Comparison of ENCODE assay signal across 22 cellular contexts in the genomic region with DNA sequence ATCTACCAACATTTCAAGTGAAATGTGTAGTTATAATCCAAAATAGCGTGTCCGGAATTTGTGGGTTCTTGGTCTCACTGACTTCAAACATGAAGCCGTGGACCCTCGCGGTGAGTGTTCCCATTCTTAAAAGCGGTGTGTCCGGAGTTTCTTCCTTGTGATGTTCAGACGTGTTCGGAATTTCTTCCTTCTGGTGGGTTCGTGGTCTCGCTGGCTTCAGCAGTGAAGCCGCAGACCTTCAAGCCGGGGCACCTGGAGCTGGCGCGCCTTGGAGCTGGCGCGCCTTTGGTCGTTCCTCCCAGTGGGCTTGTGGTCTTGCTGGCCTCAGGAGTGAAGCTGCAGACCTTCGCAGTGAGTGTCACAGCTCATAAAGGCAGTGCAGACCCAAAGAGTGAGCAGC.
"Had no signal": no experiment of that assay in that cellular context is flagged by ENCODE, and none has a peak within 500 bp of the region (broad histone marks: within the 10 kb centered on the region; RNA-seq: fewer than 3 reads in every experiment).

No MANE protein-coding gene starts in this region.

- H3K4me1 ChIP-seq: colonic mucosa, esophagus squamous epithelium, gastrocnemius medialis, heart right ventricle, left ventricle myocardium inferior, lower lobe of right lung had no signal

- H3K4me3 ChIP-seq: colonic mucosa, esophagus squamous epithelium, gastrocnemius medialis, heart right ventricle, left ventricle myocardium inferior, lower lobe of right lung had no signal

- DNase-seq: colonic mucosa; cortex of kidney; effector CD8-positive, alpha-beta T cell; effector memory CD8-positive, alpha-beta T cell; endodermal cell; erythroblast; esophagus squamous epithelium; foreskin fibroblast; foreskin melanocyte; gastrocnemius medialis; glutamatergic neuron; hippocampal formation; kidney glomerular epithelial cell; left colon; left ventricle myocardium inferior; lower lobe of right lung; mesenchymal stem cell; midbrain had no signal

- H3K9me3 ChIP-seq: colonic mucosa, gastrocnemius medialis, lower lobe of right lung had no signal

- H3K27me3 ChIP-seq: colonic mucosa, esophagus squamous epithelium, gastrocnemius medialis, heart right ventricle had no signal

- ATAC-seq: effector memory CD8-positive, alpha-beta T cell; esophagus mucosa; gastrocnemius medialis; heart right ventricle; left colon; left lobe of liver had no signal

- H3K27ac ChIP-seq: colonic mucosa, epithelial cell of prostate, esophagus squamous epithelium, gastrocnemius medialis, heart right ventricle, left ventricle myocardium inferior, lower lobe of right lung had no signal
